Comparison of ENCODE assay signal across 25 cellular contexts in the genomic region with DNA sequence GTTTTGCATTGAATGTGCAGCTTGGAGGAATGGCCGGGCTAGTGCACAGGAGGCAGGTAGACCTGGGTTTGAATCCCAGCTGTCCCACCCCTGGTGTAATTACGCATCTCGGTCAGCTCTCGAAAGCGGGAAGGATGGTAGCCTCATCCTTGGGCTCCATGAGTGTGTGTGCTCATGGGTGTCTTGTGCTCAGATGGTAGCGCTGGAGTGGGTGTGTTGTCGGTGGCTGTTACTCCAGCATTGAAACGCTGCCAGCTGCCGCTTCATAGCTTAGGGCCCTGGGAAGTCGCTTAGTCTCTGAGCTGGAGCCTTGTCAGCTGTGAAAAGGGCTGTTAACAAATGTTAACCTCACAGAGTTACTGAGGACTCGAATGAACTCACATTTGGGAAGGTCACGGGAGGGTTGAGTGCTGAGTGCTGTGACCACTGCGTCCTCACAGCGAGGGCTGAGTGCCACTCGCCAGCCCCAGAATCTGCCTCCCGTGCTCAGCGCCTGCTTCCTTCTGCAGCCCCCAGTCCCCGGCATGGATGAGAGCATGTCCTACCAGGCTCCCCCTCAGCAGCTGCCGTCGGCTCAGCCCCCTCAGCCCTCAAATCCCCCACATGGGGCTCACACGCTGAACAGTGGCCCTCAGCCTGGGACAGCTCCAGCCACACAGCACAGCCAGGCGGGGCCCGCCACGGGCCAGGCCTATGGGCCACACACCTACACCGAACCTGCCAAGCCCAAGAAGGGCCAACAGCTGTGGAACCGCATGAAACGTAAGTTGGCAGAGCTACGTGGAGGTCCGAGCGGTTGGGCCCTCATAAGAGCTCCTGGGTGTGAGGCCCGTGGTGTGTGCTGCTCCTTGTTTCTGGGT. TPM values are rescaled to one million over a fixed set of nuclear protein-coding genes. Genes with fewer than 3 reads are reported as not detected.
"Had no signal": no experiment of that assay in that cellular context is flagged by ENCODE, and none has a peak within 500 bp of the region (broad histone marks: within the 10 kb centered on the region; RNA-seq: fewer than 3 reads in every experiment).

No MANE protein-coding gene starts in this region.

- H3K27ac ChIP-seq: esophagus squamous epithelium, left lung, skin epidermis, stomach, testis had no signal

- H3K4me3 Mint-ChIP-seq: activated B cell treated with CpG ODN at 0.5 μM for 24 hours; activated CD8-positive, alpha-beta T cell treated with anti-CD3 and anti-CD28 coated beads for 36 hours; activated T-cell treated with anti-CD3 and anti-CD28 coated beads, Interleukin-2, amount 50 U/mL, for 4 hours had no signal

- H3K9me3 ChIP-seq: esophagus squamous epithelium, left lung, stomach, testis had no signal

- H3K27me3 ChIP-seq: esophagus squamous epithelium, left lung, stomach, testis had no signal

- H3K4me3 ChIP-seq: esophagus squamous epithelium, left lung, skin epidermis, stomach, testis had no signal

- DNase-seq: activated B cell treated with CpG ODN at 0.5 μM for 24 hours; activated CD4-positive, alpha-beta T cell treated with anti-CD3 and anti-CD28 coated beads for 48 hours; activated CD8-positive, alpha-beta T cell treated with anti-CD3 and anti-CD28 coated beads for 36 hours; activated effector memory CD4-positive, alpha-beta T cell treated with Interleukin-2 at 50 U/mL for 16 hours; activated naive CD4-positive, alpha-beta T cell treated with anti-CD3 and anti-CD28 coated beads, Interleukin-2, amount 50 U/mL, for 16 hours; activated T-cell treated with anti-CD3 and anti-CD28 coated beads, Interleukin-2, amount 50 U/mL, for 4 hours; cortex of kidney; effector CD4-positive, alpha-beta T cell; esophagus squamous epithelium; hippocampal formation; mammary epithelial cell; nucleus accumbens; stomach; T-helper 2 cell; testis had no signal

- ATAC-seq: activated CD8-positive, alpha-beta T cell treated with anti-CD3 and anti-CD28 coated beads for 36 hours; activated T-cell treated with anti-CD3 and anti-CD28 coated beads, Interleukin-2, amount 50 U/mL, for 4 hours; left lung; naive thymus-derived CD4-positive, alpha-beta T cell had no signal

- H3K27me3 Mint-ChIP-seq: activated B cell treated with CpG ODN at 0.5 μM for 24 hours; activated CD8-positive, alpha-beta T cell treated with anti-CD3 and anti-CD28 coated beads for 36 hours; central memory CD8-positive, alpha-beta T cell; naive thymus-derived CD4-positive, alpha-beta T cell had no signal

- H3K9me3 Mint-ChIP-seq: activated B cell treated with CpG ODN at 0.5 μM for 24 hours; activated CD8-positive, alpha-beta T cell treated with anti-CD3 and anti-CD28 coated beads for 36 hours; activated T-cell treated with anti-CD3 and anti-CD28 coated beads, Interleukin-2, amount 50 U/mL, for 4 hours; central memory CD8-positive, alpha-beta T cell had no signal

- H3K27ac Mint-ChIP-seq: activated CD8-positive, alpha-beta T cell treated with anti-CD3 and anti-CD28 coated beads for 36 hours had no signal

RNA-seq across cellular contexts. Expression of gene CDC42EP5, which starts 18.9 kb away (rescaled TPM):
- total RNA-seq: activated B cell treated with CpG ODN at 0.5 μM for 24 hours; mononuclear cell; naive thymus-derived CD4-positive, alpha-beta T cell had no signal
- polyA plus RNA-seq: naive thymus-derived CD4-positive, alpha-beta T cell had no signal

RNA-seq across cellular contexts. Expression of gene TTYH1, which starts 38.9 kb away (rescaled TPM):
- total RNA-seq: activated B cell treated with CpG ODN at 0.5 μM for 24 hours, endothelial cell of umbilical vein, fibroblast of villous mesenchyme, left lung had no signal
- polyA plus RNA-seq: endothelial cell of umbilical vein, mammary epithelial cell had no signal

RNA-seq across cellular contexts. Expression of gene LAIR2, which starts 48.5 kb away (rescaled TPM):
- total RNA-seq: activated B cell treated with CpG ODN at 0.5 μM for 24 hours, endothelial cell of umbilical vein, esophagus squamous epithelium, fibroblast of villous mesenchyme, mammary epithelial cell, posterior vena cava, stomach, testis, ureter had no signal
- polyA plus RNA-seq: endothelial cell of umbilical vein, keratinocyte, mammary epithelial cell had no signal
